Comparison of ENCODE assay signal across 8 cellular contexts in the genomic region with DNA sequence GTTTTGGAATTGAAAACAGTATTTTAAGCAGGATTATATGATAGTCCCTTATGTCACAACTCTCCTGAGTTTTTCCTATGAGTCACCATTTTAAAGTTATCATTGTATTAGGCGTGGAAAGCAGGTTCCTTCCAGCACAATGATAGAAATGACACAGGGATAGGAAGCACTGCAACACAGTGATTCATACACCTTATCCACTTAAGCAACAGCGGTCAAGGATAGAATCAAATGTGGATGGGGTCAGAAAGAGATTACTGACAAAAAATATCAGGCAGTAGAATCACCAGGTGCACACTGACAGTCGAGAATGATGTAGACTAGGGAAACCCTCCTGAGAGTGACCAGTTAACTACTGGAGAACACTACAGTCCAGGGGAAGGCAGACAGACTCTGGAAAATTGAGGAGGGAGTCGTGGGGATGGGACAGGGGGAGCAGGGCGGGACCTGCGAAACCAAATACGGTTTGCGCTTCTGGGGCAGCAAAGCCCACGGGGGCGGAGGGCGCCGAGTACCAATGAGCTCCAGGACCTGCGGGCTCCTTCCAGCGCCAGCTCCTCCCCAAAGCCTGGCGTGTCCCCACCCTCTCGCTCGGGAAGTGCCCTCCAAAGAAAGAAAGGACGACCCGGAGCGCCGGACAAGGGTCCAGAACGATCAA. TPM values are rescaled to one million over a fixed set of nuclear protein-coding genes. Genes with fewer than 3 reads are reported as not detected.
DNase-seq lines count a peak whose midpoint lies in the region; ATAC-seq and TF ChIP-seq lines count a peak whose summit lies in the region.

No MANE protein-coding gene starts in this region.

- no peak overlapping the region for H3K56ac ChIP-seq in H9 (ENCODE audit: insufficient read length, low read depth, low read length)

- H3K14ac ChIP-seq in H9 (ENCODE audit: insufficient read depth, low read length), result peak overlapping the region; percentile 47; the same call in 1 of the 2 replicates

- H3K4me3 Mint-ChIP-seq in activated naive CD4-positive, alpha-beta T cell treated with anti-CD3 and anti-CD28 coated beads, Interleukin-2, amount 10 ng/mL, durations not matched to agents 7 days and 5 days, result peak overlapping the region; percentile 92
- peak overlapping the region; percentile 93 to 97 for H3K4me3 Mint-ChIP-seq in H9
- H3K4me3 Mint-ChIP-seq in effector memory CD8-positive, alpha-beta T cell, result peak overlapping the region; percentile 93 to 94

- H4K91ac ChIP-seq in H9 (ENCODE audit: insufficient read length, low read depth, low read length), result no peak overlapping the region

- H4K5ac ChIP-seq in H9 (ENCODE audit: insufficient read length, low read depth, low read length), result no peak overlapping the region

- H4K20me1 ChIP-seq in H9 (ENCODE audit: control insufficient read depth, insufficient read depth, insufficient read length), result no peaks in the 10 kb centered on the region
- no peaks in the 10 kb centered on the region for H4K20me1 ChIP-seq in Karpas-422 (ENCODE audit: insufficient read depth, low read depth, low read length)

- no peaks in the 10 kb centered on the region for H3K9me3 Mint-ChIP-seq in activated naive CD4-positive, alpha-beta T cell treated with anti-CD3 and anti-CD28 coated beads, Interleukin-2, amount 10 ng/mL, durations not matched to agents 7 days and 5 days
- H3K9me3 Mint-ChIP-seq in H9, result no peaks in the 10 kb centered on the region
- no peaks in the 10 kb centered on the region for H3K9me3 Mint-ChIP-seq in effector memory CD8-positive, alpha-beta T cell

- no peak overlapping the region for H4K8ac ChIP-seq in H9 (replicated peaks; ENCODE audit: insufficient read length, low read depth, low read length)

- 0 out of 2 replicates have a peak, but pooled peaks cover 2% of the 10 kb centered on the region for H3K79me2 ChIP-seq in H9 (ENCODE audit: insufficient read depth, low read length)
- H3K79me2 ChIP-seq in Karpas-422 (ENCODE audit: low read length), result peaks cover 50% of the 10 kb centered on the region

- peak overlapping the region; percentile 86 for H3K27ac ChIP-seq in H9 (ENCODE audit: insufficient read length, low read depth, low read length)
- H3K27ac ChIP-seq in Karpas-422 (ENCODE audit: low read length), result peak overlapping the region; percentile 59
- peak overlapping the region; percentile 74 for H3K27ac ChIP-seq in SJSA1
- H3K27ac ChIP-seq in mesodermal cell (ENCODE audit: low read depth, low read length, severe bottlenecking), result peak overlapping the region; percentile 97

- H3K36me3 ChIP-seq in Karpas-422 (ENCODE audit: insufficient read depth, low read length) (no peaks in the 10 kb centered on the region), SJSA1 (no peaks in the 10 kb centered on the region), mesodermal cell (ENCODE audit: control insufficient read depth, insufficient read depth, low read length) (no peaks in the 10 kb centered on the region)

- H3K27me3 Mint-ChIP-seq in activated naive CD4-positive, alpha-beta T cell treated with anti-CD3 and anti-CD28 coated beads, Interleukin-2, amount 10 ng/mL, durations not matched to agents 7 days and 5 days, result no peaks in the 10 kb centered on the region
- no peaks in the 10 kb centered on the region for H3K27me3 Mint-ChIP-seq in H9 (ENCODE audit: low read depth)
- H3K27me3 Mint-ChIP-seq in effector memory CD8-positive, alpha-beta T cell, result no peaks in the 10 kb centered on the region

- no peak overlapping the region for H3K4ac ChIP-seq in H9 (ENCODE audit: low read depth, low read length)

- no peak overlapping the region for H2AK5ac ChIP-seq in H9 (ENCODE audit: insufficient read length, low read length)

- no peaks in the 10 kb centered on the region for H3K9me2 ChIP-seq in Karpas-422 (replicated peaks; ENCODE audit: insufficient read depth, low read length)

- H2BK15ac ChIP-seq in H9 (ENCODE audit: low read depth, low read length), result no peak overlapping the region

- H3K4me2 ChIP-seq in H9 (ENCODE audit: insufficient read depth, insufficient read length, low read length) (peak overlapping the region; percentile 99), Karpas-422 (ENCODE audit: low read depth, low read length, poor library complexity, severe bottlenecking) (peak overlapping the region; percentile 69)

- no peak for TF ChIP-seq CTCF in H9 (conservative IDR thresholded peaks at IDR 0.05)

- H3K4me3 ChIP-seq in Karpas-422 (ENCODE audit: low read length) (peak overlapping the region; percentile 75), SJSA1 (peak overlapping the region; percentile 58), mesodermal cell (ENCODE audit: extremely low read depth, insufficient read depth, low read length, poor library complexity, severe bottlenecking) (peak overlapping the region; percentile 61)

- no peak overlapping the region for H2BK12ac ChIP-seq in H9 (ENCODE audit: insufficient read length, low read depth, low read length)

- H3K4me1 Mint-ChIP-seq in activated naive CD4-positive, alpha-beta T cell treated with anti-CD3 and anti-CD28 coated beads, Interleukin-2, amount 10 ng/mL, durations not matched to agents 7 days and 5 days, result peaks cover 43% of the 10 kb centered on the region
- H3K4me1 Mint-ChIP-seq in H9, result peaks cover 46 to 52% of the 10 kb centered on the region in 2 experiments
- H3K4me1 Mint-ChIP-seq in effector memory CD8-positive, alpha-beta T cell (ENCODE audit: low read depth in 2 of 2), result peaks cover 24 to 38% of the 10 kb centered on the region in 2 donors

- H2AFZ ChIP-seq in H9 (ENCODE audit: low read length) (no peak overlapping the region), Karpas-422 (ENCODE audit: low read length) (0 out of 2 replicates have a peak overlapping the region, but pooled peaks have one; percentile 2)

- no peak overlapping the region for H2BK120ac ChIP-seq in H9 (ENCODE audit: low read depth, low read length, poor library complexity, severe bottlenecking)

- H3K18ac ChIP-seq in H9 (ENCODE audit: insufficient read length, low read depth, low read length), result peak overlapping the region; percentile 69

- no peaks in the 10 kb centered on the region for H3K79me1 ChIP-seq in H9 (ENCODE audit: insufficient read depth, low read depth, low read length, poor library complexity, severe bottlenecking)

- H3K4me1 ChIP-seq in H9 (ENCODE audit: insufficient read depth, low read length) (peaks cover 4% of the 10 kb centered on the region; the same call in 1 of the 2 replicates), Karpas-422 (ENCODE audit: low read length) (peaks cover 57% of the 10 kb centered on the region), SJSA1 (replicated peaks) (peaks cover 6% of the 10 kb centered on the region), mesodermal cell (ENCODE audit: control insufficient read depth, insufficient read depth, low read length, poor library complexity, severe bottlenecking) (peaks cover 4% of the 10 kb centered on the region)

- ATAC-seq in effector memory CD8-positive, alpha-beta T cell (replicated peaks), result peak; percentile 39

- H3K36me3 Mint-ChIP-seq in activated naive CD4-positive, alpha-beta T cell treated with anti-CD3 and anti-CD28 coated beads, Interleukin-2, amount 10 ng/mL, durations not matched to agents 7 days and 5 days, result peaks cover 12% of the 10 kb centered on the region
- no peaks in the 10 kb centered on the region; a peak in 2 of 7 replicates for H3K36me3 Mint-ChIP-seq in H9 (ENCODE audit: insufficient read depth in 1 of 3, low read depth in 3 of 3)
- H3K36me3 Mint-ChIP-seq in effector memory CD8-positive, alpha-beta T cell (ENCODE audit: insufficient read depth), result peaks cover 14% of the 10 kb centered on the region

- H3K23me2 ChIP-seq in H9 (ENCODE audit: insufficient read length, low read depth, low read length, poor library complexity, severe bottlenecking), result peaks cover 7% of the 10 kb centered on the region

- H3T11ph ChIP-seq in H9 (ENCODE audit: low read length), result no peak overlapping the region

- H3K27me3 ChIP-seq in H9 (ENCODE audit: insufficient read depth, low read length), result no peaks in the 10 kb centered on the region
- H3K27me3 ChIP-seq in Karpas-422 (ENCODE audit: low read length), result no peaks in the 10 kb centered on the region
- H3K27me3 ChIP-seq in SJSA1 (replicated peaks), result no peaks in the 10 kb centered on the region

- WGBS in H9 (ENCODE audit: extremely low coverage, insufficient read length, low lambda C conversion rate), result no CpG with 5 or more reads among the region's 22 CpGs
- WGBS in mesodermal cell (ENCODE audit: insufficient coverage in 2 of 2), 2 experiments, result 0 to 1% methylated on average over 8 to 20 of the region's 22 CpGs

- H2BK5ac ChIP-seq in H9 (ENCODE audit: insufficient read length, low read length), result no peak overlapping the region

- CTCF ChIA-PET in activated naive CD4-positive, alpha-beta T cell treated with anti-CD3 and anti-CD28 coated beads, Interleukin-2, amount 10 ng/mL, durations not matched to agents 7 days and 5 days (lab: Charles Lee), result interaction anchor here (1.5 kb wide), 1 partner anchor 35 kb away, joined by 3 read pairs; no protein-coding TSS in a partner anchor

- H3K9me3 ChIP-seq in H9 (ENCODE audit: control insufficient read depth, low read depth, low read length) (no peaks in the 10 kb centered on the region), Karpas-422 (ENCODE audit: low read length) (no peaks in the 10 kb centered on the region), SJSA1 (replicated peaks) (no peaks in the 10 kb centered on the region), mesodermal cell (ENCODE audit: control insufficient read depth, low read length) (no peaks in the 10 kb centered on the region)

- no peak overlapping the region for H3K23ac ChIP-seq in H9 (ENCODE audit: insufficient read length, low read depth, low read length)

- no peak overlapping the region for H2BK20ac ChIP-seq in H9 (ENCODE audit: low read depth, low read length, poor library complexity, severe bottlenecking)

- H3K9ac ChIP-seq in H9 (ENCODE audit: extremely low read depth, insufficient read length, low read length), result peak overlapping the region; percentile 90
- peak overlapping the region; percentile 77 for H3K9ac ChIP-seq in Karpas-422 (ENCODE audit: low read length)

- H3K27ac Mint-ChIP-seq in activated naive CD4-positive, alpha-beta T cell treated with anti-CD3 and anti-CD28 coated beads, Interleukin-2, amount 10 ng/mL, durations not matched to agents 7 days and 5 days, result peak overlapping the region; percentile 99
- peak overlapping the region; percentile 96 to 99 (median 98) for H3K27ac Mint-ChIP-seq in H9
- H3K27ac Mint-ChIP-seq in effector memory CD8-positive, alpha-beta T cell, result peak overlapping the region; percentile 97 to 99

- no peak for DNase-seq in activated naive CD4-positive, alpha-beta T cell treated with anti-CD3 and anti-CD28 coated beads, Interleukin-2, amount 10 ng/mL, durations not matched to agents 7 days and 5 days
- no peak for DNase-seq in activated naive CD4-positive, alpha-beta T cell treated with anti-CD3 and anti-CD28 coated beads, Interleukin-2, amount 50 U/mL, for 16 hours
- DNase-seq in H9, result peak; percentile 92
- DNase-seq in Karpas-422, result peak; percentile 48
- DNase-seq in SJSA1 (ENCODE audit: low read depth in 1 of 2, low spot score in 2 of 2), result no peak
- no peak for DNase-seq in effector memory CD8-positive, alpha-beta T cell
- peak; percentile 85 for DNase-seq in ureter (ENCODE audit: low spot score)

RNA-seq across cellular contexts. Expression of a gene that starts 0.5 kb away (rescaled TPM):
- 10.7 and 11.7 TPM in 2 replicates for total RNA-seq in H9 (2021)
- 33.0 and 41.0 TPM in 2 replicates for total RNA-seq in Karpas-422 (2014; rRNA removed; shearing (Covaris generic); ENCODE audit: low replicate concordance)
- total RNA-seq in SJSA1 (2014; rRNA removed; shearing (Covaris generic)), result 25.6 and 27.1 TPM in 2 replicates
- polyA plus RNA-seq in mesodermal cell (2013, experiment 1 of 2), result 21.5 TPM
- 23.9 TPM for polyA plus RNA-seq in mesodermal cell (2013, experiment 2 of 2)
- total RNA-seq in ureter, result 32.0 TPM

RNA-seq across cellular contexts. Expression of a gene that starts 44.0 kb away (rescaled TPM):
- total RNA-seq in H9 (2021) (18.3 and 20.6 TPM in 2 replicates), ureter (35.6 TPM)
- 25.9 and 34.3 TPM in 2 replicates for total RNA-seq in Karpas-422 (2014; rRNA removed; shearing (Covaris generic); ENCODE audit: low replicate concordance)
- 29.8 and 39.1 TPM in 2 replicates for total RNA-seq in SJSA1 (2014; rRNA removed; shearing (Covaris generic))
- 19.2 TPM for polyA plus RNA-seq in mesodermal cell (2013, experiment 1 of 2)
- 25.0 TPM for polyA plus RNA-seq in mesodermal cell (2013, experiment 2 of 2)

RNA-seq across cellular contexts. Expression of a gene that starts 44.2 kb away (rescaled TPM):
- total RNA-seq in H9 (2021), result 11.3 TPM in 2 replicates
- 18.4 and 35.6 TPM in 2 replicates for total RNA-seq in Karpas-422 (2014; rRNA removed; shearing (Covaris generic); ENCODE audit: low replicate concordance)
- total RNA-seq in SJSA1 (2014; rRNA removed; shearing (Covaris generic)), result 16.1 and 16.2 TPM in 2 replicates
- polyA plus RNA-seq in mesodermal cell (2013, experiment 1 of 2), result 19.6 TPM
- polyA plus RNA-seq in mesodermal cell (2013, experiment 2 of 2), result 24.4 TPM
- 16.7 TPM for total RNA-seq in ureter

Comparison
In these comparisons a context has a peak if more than half of its experiments do, and no peak if none do; other contexts are left out.
1. DNase-seq: peak in H9 (single experiment), Karpas-422 (single experiment) and ureter (single experiment); none in activated naive CD4-positive, alpha-beta T cell treated with anti-CD3 and anti-CD28 coated beads, Interleukin-2, amount 10 ng/mL, durations not matched to agents 7 days and 5 days (single experiment), activated naive CD4-positive, alpha-beta T cell treated with anti-CD3 and anti-CD28 coated beads, Interleukin-2, amount 50 U/mL, for 16 hours (single experiment), SJSA1 (0 of 2) and effector memory CD8-positive, alpha-beta T cell (0 of 3).
2. Peak in every context shown above with its lines, with median percentiles within 50 percentile points of each other: H3K27ac Mint-ChIP-seq, H3K4me3 Mint-ChIP-seq, H3K27ac ChIP-seq and H3K4me3 ChIP-seq.